ENCODE assay signal across 8 cellular contexts in genomic region chr6:16420715-16421461, GRCh38.
A peak's percentile ranks its signal among the peaks of the same experiment; 100 is the strongest.
DNase-seq lines count a peak whose midpoint lies in the region; ATAC-seq and TF ChIP-seq lines count a peak whose summit lies in the region.

No MANE protein-coding gene starts in this region.

- H3K4me1 ChIP-seq in endocrine pancreas (ENCODE audit: control insufficient read depth, insufficient read depth, low read length): peaks cover 11% of the 10 kb centered on the region
- peaks cover 7 to 48% (median 32%) of the 10 kb centered on the region in 6 donors for H3K4me1 ChIP-seq in spleen

- TF ChIP-seq POLR2A in spleen (IDR thresholded peaks at IDR 0.05): no peak

- H3K9ac ChIP-seq in endocrine pancreas (ENCODE audit: control insufficient read depth, insufficient read depth, low read length): no peak overlapping the region

- H3K9me3 ChIP-seq in endocrine pancreas (ENCODE audit: control insufficient read depth, low read length) (no peaks in the 10 kb centered on the region), spleen (no peaks in the 10 kb centered on the region)

- TF ChIP-seq CTCF in spleen (IDR thresholded peaks at IDR 0.05 in 8 of 11, conservative IDR thresholded peaks at IDR 0.05 in 3 of 11) (no peak), progenitor cell of endocrine pancreas (IDR thresholded peaks at IDR 0.05; ENCODE audit: unreplicated experiment) (no peak)

- WGBS in spleen, 5 donors: 42 to 58% (median 54%) methylated on average over 7 of the region's 7 CpGs

- H3K36me3 Mint-ChIP-seq in progenitor cell of endocrine pancreas (ENCODE audit: insufficient read depth): no peaks in the 10 kb centered on the region

- no peak overlapping the region for H3K4me3 Mint-ChIP-seq in progenitor cell of endocrine pancreas (ENCODE audit: low read depth)

- no peaks in the 10 kb centered on the region for H3K9me3 Mint-ChIP-seq in progenitor cell of endocrine pancreas (ENCODE audit: low read depth)

- no peaks in the 10 kb centered on the region for H3K36me3 ChIP-seq in endocrine pancreas (ENCODE audit: control insufficient read depth, insufficient read depth, low read length)
- H3K36me3 ChIP-seq in spleen: no peaks in the 10 kb centered on the region

- DNase-seq in activated effector memory CD4-positive, alpha-beta T cell treated with anti-CD3 and anti-CD28 coated beads, Interleukin-2, amount 50 U/mL, for 16 hours: peak; percentile 83
- DNase-seq in activated effector memory CD4-positive, alpha-beta T cell treated with Interleukin-2 at 50 U/mL for 16 hours: no peak
- DNase-seq in T follicular helper cell (ENCODE audit: low read depth) (peak; percentile 42), spleen (no peak), progenitor cell of endocrine pancreas (ENCODE audit: low spot score, unreplicated experiment) (no peak), 8988T (no peak)

- intact Hi-C loops in spleen (cut with DNase I; ENCODE audit: low total_unique reads): no loop called here

- H3K27me3 ChIP-seq in endocrine pancreas (ENCODE audit: control insufficient read depth, insufficient read depth, low read length) (no peaks in the 10 kb centered on the region), spleen (replicated peaks in 1 of 7) (no peaks in the 10 kb centered on the region)

- peak overlapping the region; percentile 61 to 90 (median 80) for H3K27ac ChIP-seq in spleen

- H3K4me1 Mint-ChIP-seq in progenitor cell of endocrine pancreas (ENCODE audit: low read depth): peaks cover 5% of the 10 kb centered on the region

- no peak overlapping the region for H3K27ac Mint-ChIP-seq in progenitor cell of endocrine pancreas

- peak; percentile 57 for ATAC-seq in HG02970 (IDR thresholded peaks at IDR 0.05; ENCODE audit: low FRiP score, unreplicated experiment)

- no peaks in the 10 kb centered on the region for H3K27me3 Mint-ChIP-seq in progenitor cell of endocrine pancreas

- H3K4me3 ChIP-seq in endocrine pancreas (ENCODE audit: control insufficient read depth, insufficient read depth, low read length) (peak overlapping the region; percentile 56), spleen (peak overlapping the region in 1 of 8 donors; percentile 5)

Comparison
In these comparisons a context has a peak if more than half of its experiments do, and no peak if none do; other contexts are left out.
1. DNase-seq: peak in activated effector memory CD4-positive, alpha-beta T cell treated with anti-CD3 and anti-CD28 coated beads, Interleukin-2, amount 50 U/mL, for 16 hours (single experiment) and T follicular helper cell (single experiment); none in activated effector memory CD4-positive, alpha-beta T cell treated with Interleukin-2 at 50 U/mL for 16 hours (single experiment), spleen (single experiment), progenitor cell of endocrine pancreas (single experiment) and 8988T (single experiment).